1 cellular context compared by ENCODE assay signal in the genomic region with DNA sequence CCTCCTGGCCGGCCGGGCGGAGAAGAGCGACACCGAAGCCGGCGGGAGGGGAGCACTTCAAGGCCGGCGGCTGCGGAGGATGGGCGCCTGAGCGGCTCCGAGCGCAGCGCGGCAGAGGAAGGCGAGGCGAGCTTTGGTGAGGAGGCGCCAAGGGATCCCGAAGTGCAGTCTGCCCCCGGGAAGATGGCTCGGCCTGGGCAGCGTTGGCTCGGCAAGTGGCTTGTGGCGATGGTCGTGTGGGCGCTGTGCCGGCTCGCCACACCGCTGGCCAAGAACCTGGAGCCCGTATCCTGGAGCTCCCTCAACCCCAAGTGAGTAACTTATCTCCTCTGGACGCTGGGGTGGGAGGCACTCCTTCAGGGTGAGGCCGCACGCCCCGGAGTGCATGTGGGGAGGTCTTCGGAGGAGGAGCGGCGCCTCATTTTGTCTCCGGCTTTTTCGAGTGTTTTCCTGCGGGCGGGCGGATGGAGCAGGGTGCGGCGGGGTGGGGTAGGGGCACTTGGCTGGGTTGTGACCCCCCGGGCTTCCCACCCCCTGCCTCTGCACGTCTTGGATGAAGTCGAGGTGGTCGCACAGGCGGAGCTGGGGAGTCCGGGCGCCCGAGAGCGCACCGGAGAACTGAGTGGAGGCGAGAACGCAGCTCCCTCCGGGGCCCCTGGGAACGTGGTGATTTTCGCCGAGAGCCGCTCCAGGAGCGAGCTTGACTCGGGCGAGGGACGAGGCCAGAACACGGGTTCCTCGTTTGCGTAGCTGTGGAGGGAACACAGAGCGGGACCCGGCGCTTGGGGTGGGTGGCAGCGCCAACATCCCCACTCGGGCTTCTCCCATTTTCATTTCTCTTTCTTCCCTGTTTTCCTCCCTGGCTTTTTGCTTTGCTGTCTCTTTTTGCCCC.
TF ChIP-seq lines count a peak whose summit lies in the region.

No MANE protein-coding gene starts in this region.

TF ChIP-seq in neural cell, 6 proteins besides CTCF, POLR2A, EP300 and RAD21 (continued from another document):
- TF ChIP-seq REST (IDR thresholded peaks at IDR 0.05; ENCODE audit: borderline replicate concordance): no peak
